8 cellular contexts compared by ENCODE assay signal in genomic region chr14:69543341-69544249, GRCh38. TPM values are rescaled to one million over a fixed set of nuclear protein-coding genes. Genes with fewer than 3 reads are reported as not detected.
A peak's percentile ranks its signal among the peaks of the same experiment; 100 is the strongest.
DNase-seq lines count a peak whose midpoint lies in the region; ATAC-seq and TF ChIP-seq lines count a peak whose summit lies in the region.
"Had no signal": no experiment of that assay in that cellular context is flagged by ENCODE, and none has a peak within 500 bp of the region (broad histone marks: within the 10 kb centered on the region; RNA-seq: fewer than 3 reads in every experiment).

No MANE protein-coding gene starts in this region.

- WGBS in heart left ventricle, 4 donors, result 51 to 61% (median 58%) methylated on average over 15 of the region's 15 CpGs

- DNase-seq in EH (ENCODE audit: low read depth) (peak; percentile 87), LoVo (ENCODE audit: low spot score) (peak; percentile 59), heart left ventricle (peak in 2 of 5 donors; percentile 40 to 67)
- peak; percentile 77 for DNase-seq in activated CD8-positive, alpha-beta T cell treated with anti-CD3 and anti-CD28 coated beads, Interleukin-2, amount 10 ng/mL, durations not matched to agents 7 days and 5 days
- peak; percentile 16 to 32 for DNase-seq in stimulated activated CD8-positive, alpha-beta memory T cell treated with anti-CD3 and anti-CD28 coated beads, Interleukin-7, amount 100 ng/mL, for 48 hours (ENCODE audit: extremely low read depth in 1 of 2, low read depth in 1 of 2)

- ATAC-seq in activated CD8-positive, alpha-beta T cell treated with anti-CD3 and anti-CD28 coated beads, Interleukin-2, amount 10 ng/mL, durations not matched to agents 7 days and 5 days, result peak; percentile 92
- ATAC-seq in heart left ventricle (peak in 3 of 4 donors; percentile 50 to 67 (median 64)), HG03097 (IDR thresholded peaks at IDR 0.05; ENCODE audit: low FRiP score, unreplicated experiment) (no peak), GM21360 (IDR thresholded peaks at IDR 0.05; ENCODE audit: unreplicated experiment) (no peak)

- intact Hi-C loops in heart left ventricle (cut with DNase I), result no loop called here

- peaks cover 0 to 18% (median 0%) of the 10 kb centered on the region in 12 donors for H3K4me1 ChIP-seq in heart left ventricle

- H3K4me3 Mint-ChIP-seq in activated CD8-positive, alpha-beta T cell treated with anti-CD3 and anti-CD28 coated beads, Interleukin-2, amount 10 ng/mL, durations not matched to agents 7 days and 5 days, result no peak overlapping the region

- no peaks in the 10 kb centered on the region for H3K36me3 ChIP-seq in heart left ventricle
- H3K36me3 ChIP-seq: thyroid gland had no signal

- H3K27me3 Mint-ChIP-seq in activated CD8-positive, alpha-beta T cell treated with anti-CD3 and anti-CD28 coated beads, Interleukin-2, amount 10 ng/mL, durations not matched to agents 7 days and 5 days (ENCODE audit: low read depth), result peaks cover 32% of the 10 kb centered on the region

- peaks cover 0 to 22% (median 12%) of the 10 kb centered on the region in 9 donors for H3K27me3 ChIP-seq in heart left ventricle
- H3K27me3 ChIP-seq: thyroid gland had no signal

- no peak for TF ChIP-seq POLR2A in heart left ventricle (IDR thresholded peaks at IDR 0.05)

- H3K9me3 ChIP-seq in heart left ventricle, result no peaks in the 10 kb centered on the region
- H3K9me3 ChIP-seq: thyroid gland had no signal

- no peak for TF ChIP-seq CTCF in heart left ventricle (IDR thresholded peaks at IDR 0.05)

- H3K4me3 ChIP-seq in heart left ventricle, result no peak overlapping the region
- H3K4me3 ChIP-seq: thyroid gland had no signal

- CTCF ChIA-PET in activated CD8-positive, alpha-beta T cell treated with anti-CD3 and anti-CD28 coated beads, Interleukin-2, amount 10 ng/mL, durations not matched to agents 7 days and 5 days (lab: Charles Lee), result interaction anchor here (0.9 to 1.4 kb wide), 2 partner anchors 14 to 37 kb away, joined by 3 read pairs; no protein-coding TSS in a partner anchor

- peak overlapping the region; percentile 65 for H3K27ac Mint-ChIP-seq in activated CD8-positive, alpha-beta T cell treated with anti-CD3 and anti-CD28 coated beads, Interleukin-2, amount 10 ng/mL, durations not matched to agents 7 days and 5 days

- no peaks in the 10 kb centered on the region for H3K36me3 Mint-ChIP-seq in activated CD8-positive, alpha-beta T cell treated with anti-CD3 and anti-CD28 coated beads, Interleukin-2, amount 10 ng/mL, durations not matched to agents 7 days and 5 days (ENCODE audit: low read depth)

- peaks cover 21% of the 10 kb centered on the region for H3K4me1 Mint-ChIP-seq in activated CD8-positive, alpha-beta T cell treated with anti-CD3 and anti-CD28 coated beads, Interleukin-2, amount 10 ng/mL, durations not matched to agents 7 days and 5 days (ENCODE audit: low read depth)

- H3K27ac ChIP-seq in heart left ventricle, result no peak overlapping the region
- H3K27ac ChIP-seq: thyroid gland had no signal

- POLR2A ChIA-PET in activated CD8-positive, alpha-beta T cell treated with anti-CD3 and anti-CD28 coated beads, Interleukin-2, amount 10 ng/mL, durations not matched to agents 7 days and 5 days (lab: Charles Lee), result interaction anchor here (0.5 kb wide), 1 partner anchor 33 kb away, joined by 3 read pairs; no protein-coding TSS in a partner anchor

- H3K9me3 Mint-ChIP-seq in activated CD8-positive, alpha-beta T cell treated with anti-CD3 and anti-CD28 coated beads, Interleukin-2, amount 10 ng/mL, durations not matched to agents 7 days and 5 days (ENCODE audit: insufficient read depth), result no peaks in the 10 kb centered on the region

RNA-seq across cellular contexts. Expression of gene CCDC177, which starts 31.1 kb away (rescaled TPM):
- not detected for total RNA-seq in activated CD8-positive, alpha-beta T cell treated with anti-CD3 and anti-CD28 coated beads, Interleukin-2, amount 10 ng/mL, durations not matched to agents 7 days and 5 days
- not detected for total RNA-seq in heart left ventricle
- polyA plus RNA-seq in heart left ventricle, result under 1 TPM in 1 of 2 donors, not detected in 1; 0.06 TPM
- total RNA-seq: thyroid gland had no signal

RNA-seq across cellular contexts. Expression of gene PLEKHD1, which starts 59.1 kb away (rescaled TPM):
- under 1 TPM; 0.10 to 0.13 TPM for total RNA-seq in activated CD8-positive, alpha-beta T cell treated with anti-CD3 and anti-CD28 coated beads, Interleukin-2, amount 10 ng/mL, durations not matched to agents 7 days and 5 days
- total RNA-seq in heart left ventricle, result under 1 TPM in 6 of 9 donors, not detected in 3; 0.08 to 0.45 (median 0.14) TPM
- under 1 TPM in 1 of 2 donors, not detected in 1; 0.04 TPM for polyA plus RNA-seq in heart left ventricle

Comparison
In these comparisons a context has a peak if more than half of its experiments do, and no peak if none do; other contexts are left out.
1. ATAC-seq: peak in activated CD8-positive, alpha-beta T cell treated with anti-CD3 and anti-CD28 coated beads, Interleukin-2, amount 10 ng/mL, durations not matched to agents 7 days and 5 days (single experiment) and heart left ventricle (3 of 4); none in HG03097 (single experiment) and GM21360 (single experiment).